8 cellular contexts compared by ENCODE assay signal in the genomic region with DNA sequence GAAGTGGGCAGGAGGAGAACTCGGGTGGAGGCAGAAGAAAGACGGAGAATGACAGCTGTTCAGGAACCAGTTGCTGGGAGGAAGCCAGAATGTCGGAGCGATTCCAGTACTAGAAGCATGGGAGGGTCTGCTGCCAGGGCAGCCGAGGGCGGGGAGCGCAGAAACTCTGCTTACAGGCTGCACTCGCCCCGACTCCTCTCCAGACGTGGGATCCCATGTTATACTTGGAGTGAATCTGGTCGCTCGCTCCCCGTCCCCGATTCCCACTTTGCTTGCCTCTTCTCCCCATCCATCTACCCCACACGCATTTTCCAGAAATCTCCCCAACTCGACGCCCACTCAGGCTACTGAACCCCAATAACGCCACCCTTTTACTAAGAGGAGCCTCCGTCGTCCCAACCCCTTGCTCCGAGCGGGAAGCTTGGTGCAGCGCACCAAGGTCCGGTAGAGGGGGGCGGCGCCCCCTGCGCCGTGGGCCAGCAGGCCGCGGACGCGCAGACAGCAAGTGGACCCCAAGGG. TPM values are rescaled to one million over a fixed set of nuclear protein-coding genes. Genes with fewer than 3 reads are reported as not detected.
A peak's percentile ranks its signal among the peaks of the same experiment; 100 is the strongest.
DNase-seq lines count a peak whose midpoint lies in the region; ATAC-seq and TF ChIP-seq lines count a peak whose summit lies in the region.

No MANE protein-coding gene starts in this region.

- peak overlapping the region; percentile 77 for H3K9ac ChIP-seq in mesendoderm (ENCODE audit: low read length)

- H4K5ac ChIP-seq in mesendoderm (ENCODE audit: low read length), result no peak overlapping the region

- H3K4me1 ChIP-seq in CD8-positive, alpha-beta memory T cell (ENCODE audit: insufficient read depth, low read length), result peaks cover 11% of the 10 kb centered on the region
- H3K4me1 ChIP-seq in mesendoderm (ENCODE audit: control insufficient read depth, low read depth, low read length) (peaks cover 15% of the 10 kb centered on the region), urinary bladder (ENCODE audit: insufficient read depth) (no peaks in the 10 kb centered on the region), Caco-2 (peaks cover 48% of the 10 kb centered on the region)

- no peak overlapping the region for H2BK120ac ChIP-seq in mesendoderm (ENCODE audit: low read depth, low read length)

- no peaks in the 10 kb centered on the region for H3K9me3 ChIP-seq in CD8-positive, alpha-beta memory T cell (ENCODE audit: low read length)
- no peaks in the 10 kb centered on the region for H3K9me3 ChIP-seq in Caco-2

- TF ChIP-seq CTCF in Caco-2 (IDR thresholded peaks at IDR 0.05; ENCODE audit: insufficient read depth in 1 of 2, low read depth in 1 of 2, low read length in 1 of 2, severe bottlenecking in 1 of 2, unreplicated experiment in 1 of 2), result no peak

- H3K4me3 ChIP-seq in CD8-positive, alpha-beta memory T cell (ENCODE audit: low read length), result peak overlapping the region; percentile 57
- H3K4me3 ChIP-seq in mesendoderm (ENCODE audit: low read length), result peak overlapping the region; percentile 27
- H3K4me3 ChIP-seq in urinary bladder (ENCODE audit: low read depth, low read length), result peak overlapping the region; percentile 54
- H3K4me3 ChIP-seq in Caco-2 (ENCODE audit: low read depth, low read length), result no peak overlapping the region

- H3K79me1 ChIP-seq in mesendoderm (ENCODE audit: low read length), result no peaks in the 10 kb centered on the region

- no TSS peak for BruUV-seq in Caco-2 (replicated peaks; lab: Mats Ljungman, UMichigan)

- CTCF ChIA-PET in CD8-positive, alpha-beta memory T cell (lab: Charles Lee), result interaction anchor here (2.0 kb wide), 1 partner anchor 13 kb away, joined by 6 read pairs; no protein-coding TSS in a partner anchor
- CTCF ChIA-PET in Caco-2 (lab: Charles Lee), result no interaction called here

- H4K8ac ChIP-seq in mesendoderm (ENCODE audit: low read depth, low read length), result no peak overlapping the region

- no peak overlapping the region for H2BK5ac ChIP-seq in mesendoderm (ENCODE audit: low read length)

- peak; percentile 4 for ATAC-seq in GM21367 (IDR thresholded peaks at IDR 0.05; ENCODE audit: unreplicated experiment)
- ATAC-seq in HG02840 (IDR thresholded peaks at IDR 0.05; ENCODE audit: low FRiP score, unreplicated experiment), result no peak

- no peak for DNase-seq in CD8-positive, alpha-beta memory T cell
- DNase-seq in NCI-H446 treated with DMSO at 0.1 percent for 48 hours (lab: John Stamatoyannopoulos, UW) (peak; percentile 51), mesendoderm (peak; percentile 21), Caco-2 (no peak)

- peak overlapping the region; percentile 81 for H3K56ac ChIP-seq in mesendoderm (ENCODE audit: low read length)

- H3K4ac ChIP-seq in mesendoderm (ENCODE audit: low read depth, low read length), result peak overlapping the region; percentile 25

- no peaks in the 10 kb centered on the region for H3K36me3 ChIP-seq in CD8-positive, alpha-beta memory T cell (ENCODE audit: insufficient read depth, low read length)
- no peaks in the 10 kb centered on the region for H3K36me3 ChIP-seq in mesendoderm (ENCODE audit: control insufficient read depth, insufficient read depth, low read length)
- H3K36me3 ChIP-seq in urinary bladder (ENCODE audit: insufficient read depth), result no peaks in the 10 kb centered on the region
- no peaks in the 10 kb centered on the region for H3K36me3 ChIP-seq in Caco-2 (ENCODE audit: control insufficient read depth, insufficient read depth, low read length)

- H2BK15ac ChIP-seq in mesendoderm (replicated peaks; ENCODE audit: low read depth), result no peak overlapping the region

- peak overlapping the region; percentile 43 for H3K18ac ChIP-seq in mesendoderm (ENCODE audit: low read length)

- intact Hi-C loops in dendritic cell treated with granulocyte-macrophage colony-stimulating factor and Interleukin-4, amounts not matched to agents 40 ng/mL and 50 ng/mL, for 4 days (cut with micrococcal nuclease), result loop anchor here (1.0 kb wide), 1 partner anchor 15 kb away; no protein-coding TSS in a partner anchor
- intact Hi-C loops in Caco-2 (cut with micrococcal nuclease; ENCODE audit: unreplicated experiment), result no loop called here

- H2AK5ac ChIP-seq in mesendoderm (ENCODE audit: low read length), result no peak overlapping the region

- peaks cover 58 to 78% of the 10 kb centered on the region in 2 donors for H3K27me3 Mint-ChIP-seq in CD8-positive, alpha-beta memory T cell
- peaks cover 68% of the 10 kb centered on the region for H3K27me3 Mint-ChIP-seq in dendritic cell treated with granulocyte-macrophage colony-stimulating factor and Interleukin-4, amounts not matched to agents 40 ng/mL and 50 ng/mL, for 4 days
- H3K27me3 Mint-ChIP-seq in Caco-2 (ENCODE audit: insufficient read depth, unreplicated experiment), result no peaks in the 10 kb centered on the region

- H3K4me1 Mint-ChIP-seq in CD8-positive, alpha-beta memory T cell, result peaks cover 14 to 22% (median 22%) of the 10 kb centered on the region in 3 donors
- peaks cover 31% of the 10 kb centered on the region for H3K4me1 Mint-ChIP-seq in dendritic cell treated with granulocyte-macrophage colony-stimulating factor and Interleukin-4, amounts not matched to agents 40 ng/mL and 50 ng/mL, for 4 days (ENCODE audit: low read depth)
- peaks cover 51% of the 10 kb centered on the region for H3K4me1 Mint-ChIP-seq in Caco-2 (ENCODE audit: low read depth, unreplicated experiment)

- POLR2A ChIA-PET in CD8-positive, alpha-beta memory T cell (lab: Charles Lee), result no interaction called here
- POLR2A ChIA-PET in Caco-2 (lab: Charles Lee), result no interaction called here

- peak overlapping the region; percentile 45 for H3K4me2 ChIP-seq in mesendoderm (ENCODE audit: low read length)

- peak overlapping the region; percentile 53 to 80 (median 74) for H3K4me3 Mint-ChIP-seq in CD8-positive, alpha-beta memory T cell
- peak overlapping the region; percentile 82 for H3K4me3 Mint-ChIP-seq in dendritic cell treated with granulocyte-macrophage colony-stimulating factor and Interleukin-4, amounts not matched to agents 40 ng/mL and 50 ng/mL, for 4 days
- H3K4me3 Mint-ChIP-seq in Caco-2 (ENCODE audit: unreplicated experiment), result no peak overlapping the region

- H3K27ac ChIP-seq in CD8-positive, alpha-beta memory T cell (ENCODE audit: low read depth, low read length), result no peak overlapping the region
- H3K27ac ChIP-seq in mesendoderm (ENCODE audit: low read depth, low read length), result no peak overlapping the region
- no peak overlapping the region for H3K27ac ChIP-seq in urinary bladder (ENCODE audit: low read depth)

- peak overlapping the region in 2 of 8 donors; percentile 1 to 20 for H3K27ac Mint-ChIP-seq in CD8-positive, alpha-beta memory T cell
- H3K27ac Mint-ChIP-seq in dendritic cell treated with granulocyte-macrophage colony-stimulating factor and Interleukin-4, amounts not matched to agents 40 ng/mL and 50 ng/mL, for 4 days, result peak overlapping the region; percentile 84
- H3K27ac Mint-ChIP-seq in Caco-2 (ENCODE audit: unreplicated experiment), result no peak overlapping the region

- peaks cover 34% of the 10 kb centered on the region for H3K27me3 ChIP-seq in CD8-positive, alpha-beta memory T cell (ENCODE audit: insufficient read depth, low read length, poor library complexity, severe bottlenecking)
- peaks cover 8% of the 10 kb centered on the region for H3K27me3 ChIP-seq in mesendoderm (ENCODE audit: insufficient read depth, low read length, poor library complexity)
- no peaks in the 10 kb centered on the region for H3K27me3 ChIP-seq in Caco-2 (replicated peaks; ENCODE audit: control insufficient read depth, insufficient read depth, low read length)

- no peaks in the 10 kb centered on the region for H3K79me2 ChIP-seq in mesendoderm (ENCODE audit: control insufficient read depth, insufficient read depth, low read length)

- H3K23ac ChIP-seq in mesendoderm (ENCODE audit: low read length), result no peak overlapping the region

- H3K36me3 Mint-ChIP-seq in CD8-positive, alpha-beta memory T cell, result peaks cover 0 to 3% (median 0%) of the 10 kb centered on the region in 3 donors
- peaks cover 27% of the 10 kb centered on the region for H3K36me3 Mint-ChIP-seq in dendritic cell treated with granulocyte-macrophage colony-stimulating factor and Interleukin-4, amounts not matched to agents 40 ng/mL and 50 ng/mL, for 4 days (ENCODE audit: low read depth)
- peaks cover 4% of the 10 kb centered on the region for H3K36me3 Mint-ChIP-seq in Caco-2 (ENCODE audit: insufficient read depth, unreplicated experiment)

- no CpG with 5 or more reads among the region's 32 CpGs for WGBS in mesendoderm (ENCODE audit: extremely low coverage, insufficient coverage, low lambda C conversion rate)
- under 1% methylated on average over 32 of the region's 32 CpGs for WGBS in urinary bladder

- H3K9me3 Mint-ChIP-seq in CD8-positive, alpha-beta memory T cell, result peaks cover 0 to 2% (median 0%) of the 10 kb centered on the region in 5 donors
- H3K9me3 Mint-ChIP-seq in dendritic cell treated with granulocyte-macrophage colony-stimulating factor and Interleukin-4, amounts not matched to agents 40 ng/mL and 50 ng/mL, for 4 days, result no peaks in the 10 kb centered on the region
- H3K9me3 Mint-ChIP-seq in Caco-2 (ENCODE audit: unreplicated experiment), result no peaks in the 10 kb centered on the region

RNA-seq across cellular contexts. Expression of gene GATM, which starts 0.7 kb away (rescaled TPM):
- 1 to 10 TPM; 1.9 to 2.4 TPM for total RNA-seq in CD8-positive, alpha-beta memory T cell
- polyA plus RNA-seq in CD8-positive, alpha-beta memory T cell, result 0.43 TPM
- 24.2 TPM for polyA plus RNA-seq in mesendoderm (2013, experiment 1 of 2)
- polyA plus RNA-seq in mesendoderm (2013, experiment 2 of 2), result 21.6 TPM
- total RNA-seq in urinary bladder (83.8 TPM), Caco-2 (2022) (3.3 and 4.4 TPM in 2 replicates)
- polyA plus RNA-seq in urinary bladder, result 21.8 TPM

Comparison
In these comparisons a context has a peak if more than half of its experiments do, and no peak if none do; other contexts are left out.
1. DNase-seq: peak in NCI-H446 treated with DMSO at 0.1 percent for 48 hours (single experiment) and mesendoderm (single experiment); none in CD8-positive, alpha-beta memory T cell (0 of 5) and Caco-2 (0 of 2).
2. RNA of gene GATM, which starts 0.7 kb away (total RNA-seq): 83.8 TPM in urinary bladder (single experiment); 3.3 to 4.4 TPM in Caco-2 and 1.9 to 2.4 TPM in CD8-positive, alpha-beta memory T cell; every median in the first group is over 10 times any median in the second.